ENCODE assay signal across 13 cellular contexts in the genomic region with DNA sequence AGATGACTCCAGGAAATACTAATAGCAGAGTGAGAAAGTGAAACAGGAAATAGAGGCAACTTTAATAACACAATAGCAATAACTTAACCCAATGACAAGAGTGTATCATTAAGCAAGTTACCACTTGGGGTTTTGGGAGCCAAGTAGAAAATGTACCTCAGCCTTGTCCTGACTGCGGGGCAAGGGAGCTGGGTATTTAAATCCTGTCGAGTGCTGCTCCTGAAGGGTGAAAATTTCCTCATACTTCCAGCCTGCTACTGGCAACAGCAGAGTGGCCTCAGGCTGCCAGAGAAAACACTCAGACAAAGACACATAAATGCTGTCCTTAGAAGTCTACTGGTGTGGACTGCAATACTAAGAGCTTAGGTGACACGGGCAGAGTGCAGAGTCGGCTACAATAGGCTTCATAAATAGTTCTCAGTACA.
DNase-seq lines count a peak whose midpoint lies in the region; ATAC-seq and TF ChIP-seq lines count a peak whose summit lies in the region.
"Had no signal": no experiment of that assay in that cellular context is flagged by ENCODE, and none has a peak within 500 bp of the region (broad histone marks: within the 10 kb centered on the region; RNA-seq: fewer than 3 reads in every experiment).

No MANE protein-coding gene starts in this region.

- TF ChIP-seq CTCF in NB4 (IDR thresholded peaks at IDR 0.05; ENCODE audit: low read depth, low read length) (no peak), choroid plexus epithelial cell (conservative IDR thresholded peaks at IDR 0.05; ENCODE audit: low read depth, low read length) (no peak), gastrocnemius medialis (IDR thresholded peaks at IDR 0.05 in 4 of 5, conservative IDR thresholded peaks at IDR 0.05 in 1 of 5) (no peak)

- intact Hi-C loops in gastrocnemius medialis (cut with DNase I; ENCODE audit: low total_unique reads): no loop called here

- H3K4me3 ChIP-seq in NB4 (ENCODE audit: low read depth, low read length) (no peak overlapping the region), choroid plexus epithelial cell (ENCODE audit: low read depth, low read length) (no peak overlapping the region), gastrocnemius medialis (no peak overlapping the region)
- H3K4me3 ChIP-seq: uterus had no signal

- no peak for TF ChIP-seq POLR2A in NB4 (IDR thresholded peaks at IDR 0.05; ENCODE audit: extremely low read depth, insufficient read length)
- TF ChIP-seq POLR2A in gastrocnemius medialis (IDR thresholded peaks at IDR 0.05): no peak

- ATAC-seq in GM19328 (IDR thresholded peaks at IDR 0.05; ENCODE audit: unreplicated experiment) (no peak), gastrocnemius medialis (no peak)

- peak; percentile 1 for DNase-seq in ELR (ENCODE audit: low read depth)
- DNase-seq in NB4 (ENCODE audit: low read depth): peak; percentile 39
- DNase-seq in choroid plexus epithelial cell (ENCODE audit: low read depth): peak; percentile 5
- DNase-seq in pons (ENCODE audit: low spot score): peak; percentile 7
- DNase-seq in KBM-7: no peak
- DNase-seq in gastrocnemius medialis: no peak
- DNase-seq: activated CD4-positive, CD25-positive, alpha-beta regulatory T cell; activated naive CD4-positive, alpha-beta T cell; effector memory CD4-positive, alpha-beta T cell; NCI-H146; uterus had no signal

- H3K4me1 ChIP-seq in gastrocnemius medialis: no peaks in the 10 kb centered on the region
- H3K4me1 ChIP-seq: Peyer's patch, uterus had no signal

- no peaks in the 10 kb centered on the region for H3K27me3 ChIP-seq in gastrocnemius medialis
- H3K27me3 ChIP-seq: Peyer's patch, uterus had no signal

- no peak overlapping the region for H3K27ac ChIP-seq in gastrocnemius medialis
- H3K27ac ChIP-seq: Peyer's patch, uterus had no signal

- H3K36me3 ChIP-seq in gastrocnemius medialis: no peaks in the 10 kb centered on the region
- H3K36me3 ChIP-seq: Peyer's patch, uterus had no signal

- in situ Hi-C loops in KBM-7 (cut with MboI; ENCODE audit: low pct_unique_long_range_greater_than_20kb, low sequenced_read_pairs): no loop called here
- in situ Hi-C loops in gastrocnemius medialis (cut with MboI; ENCODE audit: low sequenced_read_pairs in 4 of 4): no loop called here

- no peaks in the 10 kb centered on the region for H3K9me3 ChIP-seq in gastrocnemius medialis
- H3K9me3 ChIP-seq: Peyer's patch, uterus had no signal

Comparison
In these comparisons a context has a peak if more than half of its experiments do, and no peak if none do; other contexts are left out.
1. DNase-seq: peak in ELR (single experiment), NB4 (single experiment), choroid plexus epithelial cell (single experiment) and pons (single experiment); none in KBM-7 (single experiment) and gastrocnemius medialis (0 of 2).